ENCODE assay signal across 22 cellular contexts in genomic region chr15:74603026-74603788, GRCh38.
"Had no signal": no experiment of that assay in that cellular context is flagged by ENCODE, and none has a peak within 500 bp of the region (broad histone marks: within the 10 kb centered on the region; RNA-seq: fewer than 3 reads in every experiment).

No MANE protein-coding gene starts in this region.

- H3K36me3 ChIP-seq: MG63, Peyer's patch had no signal

- H3K4me3 Mint-ChIP-seq: activated CD8-positive, alpha-beta T cell treated with anti-CD3 and anti-CD28 coated beads, Interleukin-2, amount 10 ng/mL, durations not matched to agents 7 days and 5 days; T-cell had no signal

- H3K9me3 Mint-ChIP-seq: activated naive CD4-positive, alpha-beta T cell treated with anti-CD3 and anti-CD28 coated beads, Interleukin-2, amount 50 U/mL, for 72 hours; T-cell had no signal

- H3K27ac Mint-ChIP-seq: activated CD8-positive, alpha-beta T cell treated with anti-CD3 and anti-CD28 coated beads, Interleukin-2, amount 10 ng/mL, durations not matched to agents 7 days and 5 days; T-cell had no signal

- H3K27me3 Mint-ChIP-seq: T-cell had no signal

- H3K27ac ChIP-seq: Peyer's patch, SK-N-MC, VCaP had no signal

- H3K9me3 ChIP-seq: MG63, Peyer's patch had no signal

- DNase-seq: activated CD4-positive, alpha-beta T cell treated with anti-CD3 and anti-CD28 coated beads for 4 hours; activated CD4-positive, alpha-beta T cell treated with anti-CD3 and anti-CD28 coated beads, Interleukin-2, amount 50 U/mL, for 4 hours; activated CD8-positive, alpha-beta memory T cell treated with anti-CD3 and anti-CD28 coated beads, Interleukin-2, amount 50 U/mL, for 48 hours; activated CD8-positive, alpha-beta T cell treated with anti-CD3 and anti-CD28 coated beads, Interleukin-2, amount 10 ng/mL, durations not matched to agents 7 days and 5 days; activated effector memory CD4-positive, alpha-beta T cell treated with Interleukin-2 at 50 U/mL for 16 hours; activated naive CD4-positive, alpha-beta T cell; activated T-cell treated with anti-CD3 and anti-CD28 coated beads, Interleukin-2, amount 50 U/mL, for 1 hour; MG63; NCI-H1105; NCI-H1436; NCI-H1694 treated with DMSO at 0.1 percent for 48 hours; NCI-H2081; NCI-H510A treated with DMSO at 0.1 percent for 48 hours; NCI-H69; NK-92 treated with Interleukin-12 subunit alpha and Interleukin-12 subunit beta, amount 100 ng/mL, for 24 hours; OCI-M1; Peyer's patch; T-cell; T-helper 2 cell had no signal

- ATAC-seq: activated CD8-positive, alpha-beta T cell treated with anti-CD3 and anti-CD28 coated beads, Interleukin-2, amount 10 ng/mL, durations not matched to agents 7 days and 5 days; activated naive CD4-positive, alpha-beta T cell treated with anti-CD3 and anti-CD28 coated beads, Interleukin-2, amount 50 U/mL, for 72 hours; T-cell had no signal

- H3K36me3 Mint-ChIP-seq: T-cell had no signal

- H3K27me3 ChIP-seq: MG63, Peyer's patch had no signal

- H3K4me3 ChIP-seq: MG63, Peyer's patch, SK-N-MC had no signal
